ENCODE assay signal across 11 cellular contexts in the genomic region with DNA sequence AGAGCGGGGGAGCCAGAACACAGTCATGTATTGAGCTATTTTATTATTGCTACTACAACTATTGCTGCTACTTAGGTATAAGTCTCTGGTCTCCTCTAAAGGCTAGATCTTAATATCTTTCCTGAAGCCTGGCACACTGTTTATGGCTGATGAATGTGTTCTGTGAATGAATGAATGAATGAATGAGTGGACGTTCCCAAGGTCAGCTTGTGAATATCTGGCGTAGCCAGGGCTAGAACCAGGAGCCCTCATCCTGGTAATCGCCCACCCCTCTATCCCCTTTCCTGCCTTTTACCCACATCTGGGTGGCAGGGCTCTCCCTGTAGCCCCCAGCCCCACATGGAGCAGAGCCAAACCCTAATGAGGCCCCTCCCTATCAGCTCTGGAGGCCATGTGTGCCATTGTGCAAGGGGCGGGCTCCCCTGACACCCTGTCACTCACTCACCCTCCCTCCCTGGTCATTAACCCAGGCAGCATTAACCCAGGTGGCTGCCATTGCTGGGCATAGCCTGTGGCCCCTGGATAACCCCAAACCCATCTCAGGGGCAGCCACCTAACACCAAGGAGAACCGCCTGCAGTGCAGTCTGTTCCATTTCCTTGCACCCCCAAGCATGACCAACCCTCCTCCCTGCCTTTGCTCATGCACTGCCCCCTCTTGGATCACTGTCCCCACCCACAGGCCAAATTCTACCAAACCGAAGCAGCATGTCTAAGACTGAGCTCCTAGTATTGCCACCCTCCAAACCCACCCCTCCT. TPM values are rescaled to one million over a fixed set of nuclear protein-coding genes. Genes with fewer than 3 reads are reported as not detected.
DNase-seq lines count a peak whose midpoint lies in the region; ATAC-seq and TF ChIP-seq lines count a peak whose summit lies in the region.
"Had no signal": no experiment of that assay in that cellular context is flagged by ENCODE, and none has a peak within 500 bp of the region (broad histone marks: within the 10 kb centered on the region; RNA-seq: fewer than 3 reads in every experiment).

No MANE protein-coding gene starts in this region.

- no peaks in the 10 kb centered on the region for H3K9me3 ChIP-seq in T-helper 17 cell (ENCODE audit: control insufficient read depth, low read length, poor library complexity, severe bottlenecking)
- H3K9me3 ChIP-seq in osteoblast (ENCODE audit: low read depth, low read length) = no peaks in the 10 kb centered on the region

- no peak overlapping the region for H3K27ac ChIP-seq in osteoblast (ENCODE audit: low read depth, low read length)
- H3K27ac ChIP-seq: parathyroid adenoma had no signal

- TF ChIP-seq CTCF in type B pancreatic cell (conservative IDR thresholded peaks at IDR 0.05) (no peak), osteoblast (IDR thresholded peaks at IDR 0.05; ENCODE audit: extremely low read depth, low read depth, low read length) (no peak)

- no peaks in the 10 kb centered on the region for H3K27me3 Mint-ChIP-seq in activated naive CD4-positive, alpha-beta T cell treated with anti-CD3 and anti-CD28 coated beads, Interleukin-2, amount 50 U/mL, for 24 hours
- H3K27me3 Mint-ChIP-seq in T-helper 17 cell = no peaks in the 10 kb centered on the region
- H3K27me3 Mint-ChIP-seq in immature natural killer cell (ENCODE audit: low read depth in 3 of 3) = peaks cover 35 to 40% (median 40%) of the 10 kb centered on the region in 3 donors
- no peaks in the 10 kb centered on the region for H3K27me3 Mint-ChIP-seq in type B pancreatic cell

- H3K4me3 Mint-ChIP-seq in activated naive CD4-positive, alpha-beta T cell treated with anti-CD3 and anti-CD28 coated beads, Interleukin-2, amount 50 U/mL, for 24 hours = peak overlapping the region; percentile 95
- peak overlapping the region; percentile 100 for H3K4me3 Mint-ChIP-seq in T-helper 17 cell
- H3K4me3 Mint-ChIP-seq in immature natural killer cell = peak overlapping the region; percentile 92 to 97 (median 97)
- H3K4me3 Mint-ChIP-seq in type B pancreatic cell = peak overlapping the region; percentile 42

- H3K27me3 ChIP-seq in osteoblast (ENCODE audit: insufficient read depth, low read length) = no peaks in the 10 kb centered on the region

- no peak for DNase-seq in activated naive CD4-positive, alpha-beta T cell treated with anti-CD3 and anti-CD28 coated beads, Interleukin-2, amount 50 U/mL, for 16 hours
- no peak for DNase-seq in T-helper 17 cell
- DNase-seq in immature natural killer cell = peak; percentile 49 to 61 (median 60)
- DNase-seq in type B pancreatic cell (ENCODE audit: extremely low spot score, unreplicated experiment) = no peak
- no peak for DNase-seq in islet precursor cell
- DNase-seq in osteoblast (ENCODE audit: insufficient read length, low spot score, missing footprints) = no peak
- no peak for DNase-seq in NCI-H510A treated with DMSO at 0.1 percent for 48 hours (lab: John Stamatoyannopoulos, UW)
- DNase-seq: AML-193, SW 1271 had no signal

- peaks cover 22% of the 10 kb centered on the region for H3K79me2 ChIP-seq in osteoblast (ENCODE audit: insufficient read depth, low read length)
- H3K79me2 ChIP-seq: parathyroid adenoma had no signal

- peaks cover 30% of the 10 kb centered on the region for H3K4me1 ChIP-seq in osteoblast (ENCODE audit: insufficient read depth, low read length)
- H3K4me1 ChIP-seq: parathyroid adenoma had no signal

- peaks cover 6% of the 10 kb centered on the region for H3K36me3 Mint-ChIP-seq in activated naive CD4-positive, alpha-beta T cell treated with anti-CD3 and anti-CD28 coated beads, Interleukin-2, amount 50 U/mL, for 24 hours
- H3K36me3 Mint-ChIP-seq in T-helper 17 cell (ENCODE audit: low read depth) (peaks cover 19% of the 10 kb centered on the region), immature natural killer cell (peaks cover 8 to 34% (median 15%) of the 10 kb centered on the region in 3 donors), type B pancreatic cell (no peaks in the 10 kb centered on the region)

- no peaks in the 10 kb centered on the region for H4K20me1 ChIP-seq in osteoblast (ENCODE audit: insufficient read depth, low read length)

- no peak overlapping the region for H3K4me3 ChIP-seq in osteoblast (ENCODE audit: insufficient read depth, low read length)

- H3K4me1 Mint-ChIP-seq in activated naive CD4-positive, alpha-beta T cell treated with anti-CD3 and anti-CD28 coated beads, Interleukin-2, amount 50 U/mL, for 24 hours = peaks cover 82% of the 10 kb centered on the region
- peaks cover 75% of the 10 kb centered on the region for H3K4me1 Mint-ChIP-seq in T-helper 17 cell
- H3K4me1 Mint-ChIP-seq in immature natural killer cell = peaks cover 62 to 66% of the 10 kb centered on the region in 2 donors
- peaks cover 41% of the 10 kb centered on the region for H3K4me1 Mint-ChIP-seq in type B pancreatic cell (ENCODE audit: unreplicated experiment)

- no peaks in the 10 kb centered on the region for H3K36me3 ChIP-seq in osteoblast (ENCODE audit: insufficient read depth, low read length)

- H3K9me3 Mint-ChIP-seq in activated naive CD4-positive, alpha-beta T cell treated with anti-CD3 and anti-CD28 coated beads, Interleukin-2, amount 50 U/mL, for 24 hours = no peaks in the 10 kb centered on the region
- H3K9me3 Mint-ChIP-seq in immature natural killer cell (peaks cover 0 to 5% (median 0%) of the 10 kb centered on the region in 6 donors), type B pancreatic cell (no peaks in the 10 kb centered on the region)

- no peak overlapping the region for H3K4me2 ChIP-seq in osteoblast (ENCODE audit: insufficient read depth, low read length)

- H3K27ac Mint-ChIP-seq in activated naive CD4-positive, alpha-beta T cell treated with anti-CD3 and anti-CD28 coated beads, Interleukin-2, amount 50 U/mL, for 24 hours = peak overlapping the region; percentile 99
- peak overlapping the region; percentile 99 for H3K27ac Mint-ChIP-seq in T-helper 17 cell
- H3K27ac Mint-ChIP-seq in immature natural killer cell = peak overlapping the region; percentile 90 to 100 (median 99)
- peak overlapping the region; percentile 74 for H3K27ac Mint-ChIP-seq in type B pancreatic cell

- no peak for ATAC-seq in T-helper 17 cell

- no peak overlapping the region for H2AFZ ChIP-seq in osteoblast (ENCODE audit: low read length)
- H2AFZ ChIP-seq: parathyroid adenoma had no signal

RNA-seq across cellular contexts. Expression of a gene that starts 2.0 kb away (rescaled TPM):
- total RNA-seq in T-helper 17 cell = 100 to 1,000 TPM; 263 to 323 TPM
- polyA plus RNA-seq in immature natural killer cell = 10 to 100 TPM in 2 of 3 donors, 1 to 10 TPM in 1; 4.0 to 56.3 (median 13.8) TPM
- 11.5 and 14.0 TPM in 2 replicates for total RNA-seq in type B pancreatic cell (ENCODE audit: low replicate concordance)
- total RNA-seq in osteoblast = 24.8 and 27.9 TPM in 2 replicates

Comparison
In these comparisons a context has a peak if more than half of its experiments do, and no peak if none do; other contexts are left out.
1. H3K4me3 Mint-ChIP-seq: peak in every context shown above with its lines; median percentile 100 in T-helper 17 cell; 97 in immature natural killer cell; 95 in activated naive CD4-positive, alpha-beta T cell treated with anti-CD3 and anti-CD28 coated beads, Interleukin-2, amount 50 U/mL, for 24 hours; 42 in type B pancreatic cell.
2. DNase-seq: peak in immature natural killer cell (3 of 3); none in activated naive CD4-positive, alpha-beta T cell treated with anti-CD3 and anti-CD28 coated beads, Interleukin-2, amount 50 U/mL, for 16 hours (single experiment), T-helper 17 cell (0 of 3), type B pancreatic cell (single experiment), islet precursor cell (single experiment), osteoblast (single experiment) and NCI-H510A treated with DMSO at 0.1 percent for 48 hours (single experiment).
3. Peak in every context shown above with its lines, with median percentiles within 50 percentile points of each other: H3K27ac Mint-ChIP-seq.